1 cellular context compared by ENCODE assay signal in the genomic region with DNA sequence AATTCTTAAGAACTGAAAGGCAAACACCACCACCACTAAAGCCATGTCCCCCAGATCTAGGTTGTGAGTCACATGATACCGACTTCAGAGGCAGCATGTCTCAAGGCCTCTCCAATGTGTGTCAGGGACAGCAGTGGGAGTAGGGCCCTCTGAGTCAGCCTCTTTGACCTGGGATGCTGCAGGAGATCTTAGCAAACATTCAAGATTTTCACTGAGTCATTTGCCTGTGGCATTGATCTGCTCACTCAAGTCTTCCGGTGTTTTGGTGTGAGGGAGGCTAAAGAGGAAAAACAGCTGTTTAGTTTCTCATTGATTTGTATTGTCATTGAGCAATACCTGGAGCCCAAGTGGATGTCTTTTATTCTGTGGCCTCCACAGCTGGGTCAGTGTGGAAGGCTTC.
TF ChIP-seq lines count a peak whose summit lies in the region.

No MANE protein-coding gene starts in this region.

TF ChIP-seq in IMR-90, 13 proteins besides CTCF, POLR2A, EP300 and RAD21 (continued from another document):
- TF ChIP-seq, protein P1, sequence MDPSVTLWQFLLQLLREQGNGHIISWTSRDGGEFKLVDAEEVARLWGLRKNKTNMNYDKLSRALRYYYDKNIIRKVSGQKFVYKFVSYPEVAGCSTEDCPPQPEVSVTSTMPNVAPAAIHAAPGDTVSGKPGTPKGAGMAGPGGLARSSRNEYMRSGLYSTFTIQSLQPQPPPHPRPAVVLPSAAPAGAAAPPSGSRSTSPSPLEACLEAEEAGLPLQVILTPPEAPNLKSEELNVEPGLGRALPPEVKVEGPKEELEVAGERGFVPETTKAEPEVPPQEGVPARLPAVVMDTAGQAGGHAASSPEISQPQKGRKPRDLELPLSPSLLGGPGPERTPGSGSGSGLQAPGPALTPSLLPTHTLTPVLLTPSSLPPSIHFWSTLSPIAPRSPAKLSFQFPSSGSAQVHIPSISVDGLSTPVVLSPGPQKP (IDR thresholded peaks at IDR 0.05; ENCODE audit: borderline replicate concordance, low read depth, low read length): no peak
